Comparison of ENCODE assay signal across 8 cellular contexts in the genomic region with DNA sequence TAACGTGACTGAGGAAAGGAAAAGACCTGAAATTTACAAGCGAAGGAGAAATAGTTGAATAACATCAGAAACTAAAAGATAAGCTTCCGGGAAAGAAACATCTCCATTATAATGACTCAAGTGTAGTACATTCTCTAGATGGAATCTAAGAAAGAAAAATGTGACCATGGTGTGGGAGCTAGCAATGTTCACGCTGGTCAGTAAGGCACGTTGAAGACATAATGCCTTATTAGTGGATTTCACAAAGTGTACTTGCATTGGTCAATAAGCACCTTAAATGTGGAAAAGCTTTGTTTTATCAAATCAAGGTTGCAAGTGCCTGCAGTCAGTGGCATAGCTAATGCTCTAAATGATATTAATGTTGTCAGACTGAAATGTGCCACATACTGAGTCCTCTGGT. TPM values are rescaled to one million over a fixed set of nuclear protein-coding genes. Genes with fewer than 3 reads are reported as not detected.
A peak's percentile ranks its signal among the peaks of the same experiment; 100 is the strongest.
DNase-seq lines count a peak whose midpoint lies in the region; ATAC-seq and TF ChIP-seq lines count a peak whose summit lies in the region.

No MANE protein-coding gene starts in this region.

- peaks cover 47% of the 10 kb centered on the region for H3K4me1 ChIP-seq in left ventricle myocardium inferior
- H3K4me1 ChIP-seq in mucosa of rectum (ENCODE audit: control insufficient read depth in 2 of 2, insufficient read depth in 2 of 2, low read length in 2 of 2), result peaks cover 19 to 21% of the 10 kb centered on the region in 2 donors
- H3K4me1 ChIP-seq in vagina, result peaks cover 27% of the 10 kb centered on the region

- H3K27ac ChIP-seq in left ventricle myocardium inferior (replicated peaks), result peak overlapping the region; percentile 92
- H3K27ac ChIP-seq in mucosa of rectum (ENCODE audit: low read depth in 2 of 2, low read length in 2 of 2), result no peak overlapping the region
- H3K27ac ChIP-seq in vagina, result peak overlapping the region; percentile 93

- peak overlapping the region; percentile 63 to 68 for H3K9ac ChIP-seq in mucosa of rectum (ENCODE audit: low read depth in 1 of 2, low read length in 2 of 2)

- no peak for TF ChIP-seq POLR2A in vagina (IDR thresholded peaks at IDR 0.05)

- no peak for ATAC-seq in Right ventricle myocardium inferior
- ATAC-seq in GM18520 (IDR thresholded peaks at IDR 0.05; ENCODE audit: unreplicated experiment), result no peak

- DNase-seq in left ventricle myocardium inferior, result no peak
- DNase-seq in Right ventricle myocardium inferior (ENCODE audit: missing footprints), result no peak
- DNase-seq in cerebellar cortex (ENCODE audit: low spot score), result peak; percentile 22
- no peak for DNase-seq in vagina (ENCODE audit: extremely low spot score in 2 of 2)
- no peak for DNase-seq in NCI-H1930 (lab: John Stamatoyannopoulos, UW)
- no peak for DNase-seq in HuH-7.5 (ENCODE audit: low spot score)

- no peaks in the 10 kb centered on the region for H3K27me3 ChIP-seq in left ventricle myocardium inferior (ENCODE audit: low read depth)
- no peaks in the 10 kb centered on the region for H3K27me3 ChIP-seq in mucosa of rectum (ENCODE audit: control insufficient read depth in 2 of 2, insufficient read depth in 2 of 2, low read length in 2 of 2)
- H3K27me3 ChIP-seq in vagina, result no peaks in the 10 kb centered on the region

- no peaks in the 10 kb centered on the region for H3K36me3 ChIP-seq in left ventricle myocardium inferior
- no peaks in the 10 kb centered on the region for H3K36me3 ChIP-seq in mucosa of rectum (ENCODE audit: control insufficient read depth in 2 of 2, insufficient read depth in 2 of 2, low read length in 2 of 2)
- no peaks in the 10 kb centered on the region for H3K36me3 ChIP-seq in vagina

- H3K9me3 ChIP-seq in left ventricle myocardium inferior (replicated peaks) (no peaks in the 10 kb centered on the region), mucosa of rectum (ENCODE audit: control insufficient read depth in 2 of 2, low read length in 2 of 2) (no peaks in the 10 kb centered on the region), vagina (no peaks in the 10 kb centered on the region)

- TF ChIP-seq CTCF in left ventricle myocardium inferior (IDR thresholded peaks at IDR 0.05; ENCODE audit: borderline replicate concordance) (no peak), vagina (IDR thresholded peaks at IDR 0.05) (no peak)

- H3K4me3 ChIP-seq in left ventricle myocardium inferior (peak overlapping the region; percentile 89), mucosa of rectum (ENCODE audit: low read length in 2 of 2) (peak overlapping the region; percentile 77 to 83), vagina (peak overlapping the region; percentile 79 to 84)

- intact Hi-C loops in left ventricle myocardium inferior (cut with micrococcal nuclease), result no loop called here
- intact Hi-C loops in Right ventricle myocardium inferior (cut with DNase I), result loop anchor here (2.0 to 10.0 kb wide), 6 partner anchors 141 to 621 kb away; no protein-coding TSS in a partner anchor
- intact Hi-C loops in vagina (cut with DNase I), result loop anchor here (5.0 to 10.0 kb wide), 2 partner anchors 131 to 388 kb away; no protein-coding TSS in a partner anchor

RNA-seq across cellular contexts. Expression of a gene that starts 2.8 kb away (rescaled TPM):
- 117 TPM for total RNA-seq in left ventricle myocardium inferior
- 152 TPM for total RNA-seq in Right ventricle myocardium inferior
- 29.5 TPM for total RNA-seq in vagina

Comparison
In these comparisons a context has a peak if more than half of its experiments do, and no peak if none do; other contexts are left out.
1. H3K27ac ChIP-seq: peak in left ventricle myocardium inferior (single experiment) and vagina (single experiment); none in mucosa of rectum (0 of 2).
2. Peak in every context shown above with its lines, with median percentiles within 50 percentile points of each other: H3K4me3 ChIP-seq.